Comparison of ENCODE assay signal across 1 cellular context in the genomic region with DNA sequence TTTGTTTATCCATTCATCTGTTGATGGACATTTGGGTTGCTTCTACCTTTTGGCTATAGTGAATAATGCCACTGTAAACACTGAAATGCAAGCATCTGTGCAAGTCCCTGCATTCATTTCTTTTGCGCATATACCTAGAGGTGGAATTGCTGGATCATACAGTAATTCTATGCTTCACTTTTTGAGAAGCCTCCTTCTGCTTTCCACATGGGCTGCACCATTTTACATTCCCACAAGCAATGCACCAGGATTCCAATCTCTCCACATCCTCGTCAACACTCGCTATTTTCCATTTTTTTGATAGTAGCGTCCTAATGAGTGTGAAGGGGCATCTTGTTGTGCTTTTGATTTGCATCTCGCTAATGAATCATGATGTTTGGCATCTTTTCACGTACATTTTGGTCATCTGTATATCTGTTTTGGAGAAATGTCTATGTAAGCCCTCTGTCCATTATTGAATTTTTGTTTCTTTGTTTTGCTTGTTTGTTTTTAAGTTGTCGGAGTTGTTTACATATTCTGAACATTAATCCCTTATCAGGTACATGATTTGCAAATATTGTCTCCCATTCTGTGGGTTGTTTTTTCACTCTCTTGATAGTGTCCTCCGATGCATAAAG.
A peak's percentile ranks its signal among the peaks of the same experiment; 100 is the strongest.
TF ChIP-seq lines count a peak whose summit lies in the region.

No MANE protein-coding gene starts in this region.

TF ChIP-seq in K562, 482 proteins besides CTCF, POLR2A, EP300 and RAD21 (continued from another document):
- TF ChIP-seq, protein P1, sequence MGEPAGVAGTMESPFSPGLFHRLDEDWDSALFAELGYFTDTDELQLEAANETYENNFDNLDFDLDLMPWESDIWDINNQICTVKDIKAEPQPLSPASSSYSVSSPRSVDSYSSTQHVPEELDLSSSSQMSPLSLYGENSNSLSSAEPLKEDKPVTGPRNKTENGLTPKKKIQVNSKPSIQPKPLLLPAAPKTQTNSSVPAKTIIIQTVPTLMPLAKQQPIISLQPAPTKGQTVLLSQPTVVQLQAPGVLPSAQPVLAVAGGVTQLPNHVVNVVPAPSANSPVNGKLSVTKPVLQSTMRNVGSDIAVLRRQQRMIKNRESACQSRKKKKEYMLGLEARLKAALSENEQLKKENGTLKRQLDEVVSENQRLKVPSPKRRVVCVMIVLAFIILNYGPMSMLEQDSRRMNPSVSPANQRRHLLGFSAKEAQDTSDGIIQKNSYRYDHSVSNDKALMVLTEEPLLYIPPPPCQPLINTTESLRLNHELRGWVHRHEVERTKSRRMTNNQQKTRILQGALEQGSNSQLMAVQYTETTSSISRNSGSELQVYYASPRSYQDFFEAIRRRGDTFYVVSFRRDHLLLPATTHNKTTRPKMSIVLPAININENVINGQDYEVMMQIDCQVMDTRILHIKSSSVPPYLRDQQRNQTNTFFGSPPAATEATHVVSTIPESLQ (CRISPR knock-in tag; IDR thresholded peaks at IDR 0.05) = no peak
- no peak for TF ChIP-seq ZNF507 (tag; conservative IDR thresholded peaks at IDR 0.05)
- TF ChIP-seq NR1H2 (CRISPR knock-in tag; IDR thresholded peaks at IDR 0.05) = no peak
- TF ChIP-seq JUN (IDR thresholded peaks at IDR 0.05; ENCODE audit: borderline replicate concordance, low read depth, low read length) = no peak
- TF ChIP-seq JUN (CRISPR knock-in tag; IDR thresholded peaks at IDR 0.05; ENCODE audit: borderline replicate concordance) = no peak
- TF ChIP-seq ZNF77 (CRISPR knock-in tag; IDR thresholded peaks at IDR 0.05) = no peak
- 0 out of 2 replicates have a peak, but pooled peaks have one; percentile 9 for TF ChIP-seq CC2D1A (IDR thresholded peaks at IDR 0.05)
- no peak for TF ChIP-seq JUND (IDR thresholded peaks at IDR 0.05; ENCODE audit: borderline replicate concordance, low read depth, low read length)
- no peak for TF ChIP-seq JUND (tag; IDR thresholded peaks at IDR 0.05; ENCODE audit: borderline replicate concordance, low read depth, low read length)
- TF ChIP-seq ZNF780A (CRISPR knock-in tag; IDR thresholded peaks at IDR 0.05) = no peak
- TF ChIP-seq TBL1XR1 (IDR thresholded peaks at IDR 0.05; ENCODE audit: low read length in 2 of 2) = no peak
- peak; percentile 28; the same call in 1 of the 2 replicates for TF ChIP-seq MIER1 (IDR thresholded peaks at IDR 0.05; ENCODE audit: low read depth)
- no peak for TF ChIP-seq ETV6 (IDR thresholded peaks at IDR 0.05; ENCODE audit: borderline replicate concordance in 1 of 2, low read depth in 2 of 2, low read length in 1 of 2)
- no peak for TF ChIP-seq ETV6 (CRISPR knock-in tag; IDR thresholded peaks at IDR 0.05; ENCODE audit: borderline replicate concordance)
- no peak for TF ChIP-seq SP1 (CRISPR knock-in tag; IDR thresholded peaks at IDR 0.05)
- TF ChIP-seq ZNF24 (IDR thresholded peaks at IDR 0.05) = no peak
- no peak for TF ChIP-seq SREBF1 (IDR thresholded peaks at IDR 0.05; ENCODE audit: borderline replicate concordance, low read depth, low read length)
- TF ChIP-seq SMARCE1 (IDR thresholded peaks at IDR 0.05) = peak; percentile 36; the same call in 1 of the 2 replicates
- no peak for TF ChIP-seq ZFPM2 (CRISPR knock-in tag; IDR thresholded peaks at IDR 0.05)
- TF ChIP-seq SMARCA5 (IDR thresholded peaks at IDR 0.05) = no peak; the same call in none of the 2 replicates
- no peak for TF ChIP-seq ZNF76 (CRISPR knock-in tag; IDR thresholded peaks at IDR 0.05; ENCODE audit: borderline replicate concordance)
- no peak for TF ChIP-seq TRIM28 (IDR thresholded peaks at IDR 0.05)
- no peak for TF ChIP-seq NR3C1 (CRISPR knock-in tag; IDR thresholded peaks at IDR 0.05)
- no peak for TF ChIP-seq ZNF830 (CRISPR knock-in tag; IDR thresholded peaks at IDR 0.05)
- no peak for TF ChIP-seq SAFB (IDR thresholded peaks at IDR 0.05; ENCODE audit: borderline replicate concordance, low read depth, low read length)
- no peak for TF ChIP-seq TAF1 (IDR thresholded peaks at IDR 0.05; ENCODE audit: control insufficient read depth, extremely low read depth, insufficient read depth, low read length, severe bottlenecking)
- no peak for TF ChIP-seq HDAC6 (IDR thresholded peaks at IDR 0.05; ENCODE audit: low read depth, low read length)
- TF ChIP-seq NUFIP1 (IDR thresholded peaks at IDR 0.05; ENCODE audit: partially characterized antibody) = no peak
- no peak for TF ChIP-seq RFX1 (IDR thresholded peaks at IDR 0.05)
- no peak for TF ChIP-seq MYBL2 (IDR thresholded peaks at IDR 0.05; ENCODE audit: low read depth)
- no peak for TF ChIP-seq MYBL2 (CRISPR knock-in tag; IDR thresholded peaks at IDR 0.05; ENCODE audit: borderline replicate concordance)
- no peak for TF ChIP-seq ELF4 (CRISPR knock-in tag; IDR thresholded peaks at IDR 0.05)
- no peak for TF ChIP-seq TEAD1 (CRISPR knock-in tag; IDR thresholded peaks at IDR 0.05)
- TF ChIP-seq NONO (IDR thresholded peaks at IDR 0.05; ENCODE audit: low read depth in 2 of 2, low read length in 1 of 2) = no peak
- TF ChIP-seq, protein P2, sequence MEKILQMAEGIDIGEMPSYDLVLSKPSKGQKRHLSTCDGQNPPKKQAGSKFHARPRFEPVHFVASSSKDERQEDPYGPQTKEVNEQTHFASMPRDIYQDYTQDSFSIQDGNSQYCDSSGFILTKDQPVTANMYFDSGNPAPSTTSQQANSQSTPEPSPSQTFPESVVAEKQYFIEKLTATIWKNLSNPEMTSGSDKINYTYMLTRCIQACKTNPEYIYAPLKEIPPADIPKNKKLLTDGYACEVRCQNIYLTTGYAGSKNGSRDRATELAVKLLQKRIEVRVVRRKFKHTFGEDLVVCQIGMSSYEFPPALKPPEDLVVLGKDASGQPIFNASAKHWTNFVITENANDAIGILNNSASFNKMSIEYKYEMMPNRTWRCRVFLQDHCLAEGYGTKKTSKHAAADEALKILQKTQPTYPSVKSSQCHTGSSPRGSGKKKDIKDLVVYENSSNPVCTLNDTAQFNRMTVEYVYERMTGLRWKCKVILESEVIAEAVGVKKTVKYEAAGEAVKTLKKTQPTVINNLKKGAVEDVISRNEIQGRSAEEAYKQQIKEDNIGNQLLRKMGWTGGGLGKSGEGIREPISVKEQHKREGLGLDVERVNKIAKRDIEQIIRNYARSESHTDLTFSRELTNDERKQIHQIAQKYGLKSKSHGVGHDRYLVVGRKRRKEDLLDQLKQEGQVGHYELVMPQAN (IDR thresholded peaks at IDR 0.05; ENCODE audit: borderline replicate concordance) = no peak
- TF ChIP-seq, protein P3, sequence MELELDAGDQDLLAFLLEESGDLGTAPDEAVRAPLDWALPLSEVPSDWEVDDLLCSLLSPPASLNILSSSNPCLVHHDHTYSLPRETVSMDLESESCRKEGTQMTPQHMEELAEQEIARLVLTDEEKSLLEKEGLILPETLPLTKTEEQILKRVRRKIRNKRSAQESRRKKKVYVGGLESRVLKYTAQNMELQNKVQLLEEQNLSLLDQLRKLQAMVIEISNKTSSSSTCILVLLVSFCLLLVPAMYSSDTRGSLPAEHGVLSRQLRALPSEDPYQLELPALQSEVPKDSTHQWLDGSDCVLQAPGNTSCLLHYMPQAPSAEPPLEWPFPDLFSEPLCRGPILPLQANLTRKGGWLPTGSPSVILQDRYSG (tag; conservative IDR thresholded peaks at IDR 0.05; ENCODE audit: low read depth) = no peak
- no peak for TF ChIP-seq PYGO2 (tag; IDR thresholded peaks at IDR 0.05)
- no peak for TF ChIP-seq PURB (CRISPR knock-in tag; IDR thresholded peaks at IDR 0.05; ENCODE audit: low read depth)
- no peak for TF ChIP-seq SREBF2 (CRISPR knock-in tag; IDR thresholded peaks at IDR 0.05)
- TF ChIP-seq MCM3 (IDR thresholded peaks at IDR 0.05) = no peak
- TF ChIP-seq, protein P4, sequence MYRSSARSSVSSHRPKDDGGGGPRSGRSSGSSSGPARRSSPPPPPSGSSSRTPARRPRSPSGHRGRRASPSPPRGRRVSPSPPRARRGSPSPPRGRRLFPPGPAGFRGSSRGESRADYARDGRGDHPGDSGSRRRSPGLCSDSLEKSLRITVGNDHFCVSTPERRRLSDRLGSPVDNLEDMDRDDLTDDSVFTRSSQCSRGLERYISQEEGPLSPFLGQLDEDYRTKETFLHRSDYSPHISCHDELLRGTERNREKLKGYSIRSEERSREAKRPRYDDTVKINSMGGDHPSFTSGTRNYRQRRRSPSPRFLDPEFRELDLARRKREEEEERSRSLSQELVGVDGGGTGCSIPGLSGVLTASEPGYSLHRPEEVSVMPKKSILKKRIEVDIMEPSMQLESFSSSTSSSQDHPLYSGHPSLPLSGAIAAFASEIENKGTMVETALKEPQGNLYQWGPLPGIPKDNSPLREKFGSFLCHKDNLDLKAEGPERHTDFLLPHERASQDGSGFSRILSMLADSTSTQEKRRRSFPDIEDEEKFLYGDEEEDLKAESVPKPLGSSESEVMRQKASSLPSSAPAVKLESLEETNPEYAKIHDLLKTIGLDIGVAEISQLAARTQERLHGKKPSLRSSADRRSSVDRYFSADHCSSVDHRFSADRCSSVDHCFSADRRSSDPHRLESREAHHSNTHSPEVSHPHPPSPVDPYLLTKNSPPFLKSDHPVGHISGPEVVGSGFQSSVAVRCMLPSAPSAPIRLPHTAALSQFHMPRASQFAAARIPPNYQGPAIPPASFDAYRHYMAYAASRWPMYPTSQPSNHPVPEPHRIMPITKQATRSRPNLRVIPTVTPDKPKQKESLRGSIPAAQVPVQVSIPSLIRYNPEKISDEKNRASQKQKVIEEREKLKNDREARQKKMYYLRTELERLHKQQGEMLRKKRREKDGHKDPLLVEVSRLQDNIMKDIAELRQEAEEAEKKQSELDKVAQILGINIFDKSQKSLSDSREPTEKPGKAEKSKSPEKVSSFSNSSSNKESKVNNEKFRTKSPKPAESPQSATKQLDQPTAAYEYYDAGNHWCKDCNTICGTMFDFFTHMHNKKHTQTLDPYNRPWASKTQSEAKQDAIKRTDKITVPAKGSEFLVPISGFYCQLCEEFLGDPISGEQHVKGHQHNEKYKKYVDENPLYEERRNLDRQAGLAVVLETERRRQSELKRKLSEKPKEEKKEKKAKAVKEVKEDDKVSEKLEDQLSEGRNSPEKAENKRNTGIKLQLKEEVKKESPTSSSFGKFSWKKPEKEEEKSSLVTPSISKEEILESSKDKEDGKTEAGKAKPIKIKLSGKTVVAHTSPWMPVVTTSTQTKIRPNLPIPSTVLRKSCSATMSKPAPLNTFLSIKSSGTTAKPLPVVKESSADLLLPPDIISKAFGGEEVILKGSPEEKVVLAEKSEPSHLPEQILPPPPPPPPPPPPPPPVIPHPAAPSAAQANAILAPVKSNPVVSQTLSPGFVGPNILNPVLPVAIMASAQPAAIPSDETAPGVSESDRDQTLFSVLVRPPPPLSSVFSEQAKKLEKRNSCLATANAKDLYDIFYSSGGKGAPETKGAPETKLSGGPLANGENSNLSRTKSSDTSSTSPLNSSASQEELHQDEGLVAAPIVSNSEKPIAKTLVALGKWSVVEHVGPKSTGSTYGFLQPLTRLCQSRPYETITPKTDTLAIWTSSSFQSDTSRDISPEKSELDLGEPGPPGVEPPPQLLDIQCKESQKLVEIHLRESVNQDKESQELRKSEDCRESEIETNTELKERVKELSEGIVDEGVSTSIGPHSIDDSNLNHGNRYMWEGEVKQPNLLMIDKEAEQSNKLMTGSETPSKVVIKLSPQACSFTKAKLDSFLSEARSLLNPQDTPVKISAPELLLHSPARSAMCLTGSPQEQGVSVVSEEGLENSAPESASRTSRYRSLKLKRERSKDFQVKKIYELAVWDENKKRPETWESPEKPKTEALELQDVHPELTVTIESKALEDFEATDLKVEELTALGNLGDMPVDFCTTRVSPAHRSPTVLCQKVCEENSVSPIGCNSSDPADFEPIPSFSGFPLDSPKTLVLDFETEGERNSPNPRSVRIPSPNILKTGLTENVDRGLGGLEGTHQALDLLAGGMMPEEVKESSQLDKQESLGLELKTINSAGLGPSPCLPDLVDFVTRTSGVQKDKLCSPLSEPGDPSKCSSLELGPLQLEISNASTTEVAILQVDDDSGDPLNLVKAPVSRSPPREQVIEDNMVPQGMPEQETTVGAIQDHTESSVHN (IDR thresholded peaks at IDR 0.05; ENCODE audit: borderline replicate concordance in 1 of 2, low read depth in 1 of 2) = no peak
